Comparison of ENCODE assay signal across 30 cellular contexts in genomic region chr2:241632478-241633325, GRCh38.
"Had no signal": no experiment of that assay in that cellular context is flagged by ENCODE, and none has a peak within 500 bp of the region (broad histone marks: within the 10 kb centered on the region; RNA-seq: fewer than 3 reads in every experiment).

No MANE protein-coding gene starts in this region.

- H3K36me3 ChIP-seq: ovary had no signal

- H3K9me3 ChIP-seq: esophagus squamous epithelium, left ventricle myocardium inferior, ovary, thyroid gland, upper lobe of left lung, vagina had no signal

- H3K27ac ChIP-seq: epithelial cell of prostate, esophagus squamous epithelium, left ventricle myocardium inferior, ovary, thyroid gland, upper lobe of left lung, vagina had no signal

- H3K27ac Mint-ChIP-seq: activated CD4-positive, alpha-beta T cell treated with anti-CD3 and anti-CD28 coated beads for 36 hours; activated T-cell treated with anti-CD3 and anti-CD28 coated beads, Interleukin-2, amount 50 U/mL, for 72 hours; dendritic cell treated with granulocyte-macrophage colony-stimulating factor and Interleukin-4, amounts not matched to agents 40 ng/mL and 50 ng/mL, for 4 days; nephron; progenitor cell of endocrine pancreas; stimulated activated memory B cell treated with anti-CD40 and anti-IgM and Interleukin-4, amounts not matched to agents 10 μg/mL and 1 μg/mL and 100 μg/mL, for 72 hours had no signal

- FAIRE-seq: bronchial epithelial cell, frontal cortex, islet of Langerhans had no signal

- H3K4me2 ChIP-seq: smooth muscle cell had no signal

- H3K27me3 ChIP-seq: esophagus squamous epithelium, ovary, thyroid gland, upper lobe of left lung, vagina had no signal

- H3K27me3 Mint-ChIP-seq: activated CD4-positive, alpha-beta T cell treated with anti-CD3 and anti-CD28 coated beads for 36 hours; central memory CD8-positive, alpha-beta T cell; dendritic cell treated with granulocyte-macrophage colony-stimulating factor and Interleukin-4, amounts not matched to agents 40 ng/mL and 50 ng/mL, for 4 days; progenitor cell of endocrine pancreas; stimulated activated memory B cell treated with anti-CD40 and anti-IgM and Interleukin-4, amounts not matched to agents 10 μg/mL and 1 μg/mL and 100 μg/mL, for 72 hours; stimulated activated naive CD8-positive, alpha-beta T cell treated with anti-CD3 and anti-CD28 coated beads, Interleukin-15, amount 100 ng/mL, for 72 hours had no signal

- H3K9me3 Mint-ChIP-seq: activated naive CD4-positive, alpha-beta T cell treated with anti-CD3 and anti-CD28 coated beads, Interleukin-2, amount 50 U/mL, for 72 hours; activated T-cell treated with anti-CD3 and anti-CD28 coated beads, Interleukin-2, amount 50 U/mL, for 72 hours; central memory CD8-positive, alpha-beta T cell; dendritic cell treated with granulocyte-macrophage colony-stimulating factor and Interleukin-4, amounts not matched to agents 40 ng/mL and 50 ng/mL, for 4 days; nephron; stimulated activated memory B cell treated with anti-CD40 and anti-IgM and Interleukin-4, amounts not matched to agents 10 μg/mL and 1 μg/mL and 100 μg/mL, for 72 hours; stimulated activated naive CD8-positive, alpha-beta T cell treated with anti-CD3 and anti-CD28 coated beads, Interleukin-15, amount 100 ng/mL, for 72 hours had no signal

- ATAC-seq: activated CD4-positive, alpha-beta T cell treated with anti-CD3 and anti-CD28 coated beads for 36 hours; activated naive CD4-positive, alpha-beta T cell treated with anti-CD3 and anti-CD28 coated beads, Interleukin-2, amount 50 U/mL, for 72 hours; activated T-cell treated with anti-CD3 and anti-CD28 coated beads, Interleukin-2, amount 50 U/mL, for 72 hours; stimulated activated memory B cell treated with anti-CD40 and anti-IgM and Interleukin-4, amounts not matched to agents 10 μg/mL and 1 μg/mL and 100 μg/mL, for 72 hours; stimulated activated naive CD8-positive, alpha-beta T cell treated with anti-CD3 and anti-CD28 coated beads, Interleukin-15, amount 100 ng/mL, for 72 hours had no signal

- H3K4me3 ChIP-seq: esophagus squamous epithelium, left ventricle myocardium inferior, lung, ovary, smooth muscle cell, thyroid gland, upper lobe of left lung, vagina had no signal

- DNase-seq: activated CD4-positive, alpha-beta T cell treated with anti-CD3 and anti-CD28 coated beads for 36 hours; activated CD4-positive, alpha-beta T cell treated with anti-CD3 and anti-CD28 coated beads, Interleukin-2, amount 50 U/mL, for 4 hours; activated CD4-positive, CD25-positive, alpha-beta regulatory T cell; activated naive CD4-positive, alpha-beta T cell; activated T-cell treated with anti-CD3 and anti-CD28 coated beads for 4 hours; activated T-cell treated with anti-CD3 and anti-CD28 coated beads, Interleukin-2, amount 50 U/mL, for 72 hours; esophagus squamous epithelium; left ventricle myocardium inferior; ovary; retina; stimulated activated CD4-positive, alpha-beta T cell treated with anti-CD3 and anti-CD28 coated beads, Interleukin-1b, Interleukin-23, amount 100 ng/mL, for 48 hours; stimulated activated CD4-positive, alpha-beta T cell treated with anti-CD3 and anti-CD28 coated beads, Interleukin-4, amount 100 ng/mL, for 4 hours; stimulated activated CD8-positive, alpha-beta memory T cell treated with anti-CD3 and anti-CD28 coated beads, Interleukin-4, amount 100 ng/mL, for 48 hours; stimulated activated naive CD8-positive, alpha-beta T cell treated with anti-CD3 and anti-CD28 coated beads, Interleukin-15, amount 100 ng/mL, for 72 hours; substantia nigra; thyroid gland; upper lobe of left lung had no signal

- H3K4me3 Mint-ChIP-seq: activated CD4-positive, alpha-beta T cell treated with anti-CD3 and anti-CD28 coated beads for 36 hours; activated T-cell treated with anti-CD3 and anti-CD28 coated beads, Interleukin-2, amount 50 U/mL, for 72 hours; central memory CD8-positive, alpha-beta T cell; dendritic cell treated with granulocyte-macrophage colony-stimulating factor and Interleukin-4, amounts not matched to agents 40 ng/mL and 50 ng/mL, for 4 days; nephron; stimulated activated memory B cell treated with anti-CD40 and anti-IgM and Interleukin-4, amounts not matched to agents 10 μg/mL and 1 μg/mL and 100 μg/mL, for 72 hours; stimulated activated naive CD8-positive, alpha-beta T cell treated with anti-CD3 and anti-CD28 coated beads, Interleukin-15, amount 100 ng/mL, for 72 hours had no signal
